33 cellular contexts compared by ENCODE assay signal in genomic region chr18:12855886-12856285, GRCh38. TPM values are rescaled to one million over a fixed set of nuclear protein-coding genes. Genes with fewer than 3 reads are reported as not detected.
A peak's percentile ranks its signal among the peaks of the same experiment; 100 is the strongest.
DNase-seq lines count a peak whose midpoint lies in the region; ATAC-seq, FAIRE-seq and TF ChIP-seq lines count a peak whose summit lies in the region.
"Had no signal": no experiment of that assay in that cellular context is flagged by ENCODE, and none has a peak within 500 bp of the region (broad histone marks: within the 10 kb centered on the region; RNA-seq: fewer than 3 reads in every experiment).

No MANE protein-coding gene starts in this region.

- TF ChIP-seq CTCF in H9 (conservative IDR thresholded peaks at IDR 0.05) = no peak
- no peak for TF ChIP-seq CTCF in bronchial epithelial cell (IDR thresholded peaks at IDR 0.05; ENCODE audit: insufficient read depth, low read length, severe bottlenecking)
- no peak for TF ChIP-seq CTCF in A673 (conservative IDR thresholded peaks at IDR 0.05; ENCODE audit: low read depth, low read length)

- H3K27me3 ChIP-seq in H9 (ENCODE audit: insufficient read depth, low read length) (no peaks in the 10 kb centered on the region), bronchial epithelial cell (ENCODE audit: control insufficient read depth, insufficient read depth, low read length) (no peaks in the 10 kb centered on the region), A673 (replicated peaks; ENCODE audit: insufficient read depth, low read depth, low read length, poor library complexity) (no peaks in the 10 kb centered on the region)
- H3K27me3 ChIP-seq: gastroesophageal sphincter, hepatocyte, Peyer's patch, suprapubic skin had no signal

- H3K18ac ChIP-seq in H9 (ENCODE audit: insufficient read length, low read depth, low read length) = no peak overlapping the region

- no peak overlapping the region for H3K4me3 Mint-ChIP-seq in activated naive CD8-positive, alpha-beta T cell treated with anti-CD3 and anti-CD28 coated beads, Interleukin-2, amount 10 ng/mL, durations not matched to agents 7 days and 5 days
- H3K4me3 Mint-ChIP-seq in activated naive CD8-positive, alpha-beta T cell treated with anti-CD3 and anti-CD28 coated beads for 36 hours = no peak overlapping the region
- H3K4me3 Mint-ChIP-seq in H9 = no peak overlapping the region
- H3K4me3 Mint-ChIP-seq: activated naive CD4-positive, alpha-beta T cell treated with anti-CD3 and anti-CD28 coated beads, Interleukin-2, amount 50 U/mL, for 24 hours had no signal

- POLR2A ChIA-PET in activated naive CD8-positive, alpha-beta T cell treated with anti-CD3 and anti-CD28 coated beads, Interleukin-2, amount 10 ng/mL, durations not matched to agents 7 days and 5 days (lab: Charles Lee) = interaction anchor here (0.7 to 2.8 kb wide), 2 partner anchors 12 to 27 kb away, joined by 3 to 20 read pairs; partner anchors contain the start of gene PTPN2
- POLR2A ChIA-PET in A673 (lab: Charles Lee; ENCODE audit: low non-redundant PET) = no interaction called here
- POLR2A ChIA-PET in HEK293T (lab: Yijun Ruan, JAX) = interaction anchor here (1.2 kb wide), 1 partner anchor 26 kb away, joined by 3 read pairs; no protein-coding TSS in a partner anchor

- CTCF ChIA-PET in A673 (lab: Charles Lee) = no interaction called here
- CTCF ChIA-PET in HEK293T (lab: Yijun Ruan, JAX) = no interaction called here

- no peaks in the 10 kb centered on the region for H3K9me3 ChIP-seq in H9 (ENCODE audit: control insufficient read depth, low read depth, low read length)
- no peaks in the 10 kb centered on the region for H3K9me3 ChIP-seq in A673 (ENCODE audit: low read depth, low read length, poor library complexity, severe bottlenecking)
- H3K9me3 ChIP-seq: gastroesophageal sphincter, lower lobe of right lung, Peyer's patch, suprapubic skin had no signal

- H3K27me3 Mint-ChIP-seq in activated naive CD8-positive, alpha-beta T cell treated with anti-CD3 and anti-CD28 coated beads, Interleukin-2, amount 10 ng/mL, durations not matched to agents 7 days and 5 days = no peaks in the 10 kb centered on the region
- no peaks in the 10 kb centered on the region for H3K27me3 Mint-ChIP-seq in activated naive CD8-positive, alpha-beta T cell treated with anti-CD3 and anti-CD28 coated beads for 36 hours
- no peaks in the 10 kb centered on the region for H3K27me3 Mint-ChIP-seq in H9 (ENCODE audit: low read depth)
- H3K27me3 Mint-ChIP-seq: activated naive CD4-positive, alpha-beta T cell treated with anti-CD3 and anti-CD28 coated beads, Interleukin-2, amount 50 U/mL, for 24 hours; naive thymus-derived CD8-positive, alpha-beta T cell; stimulated activated naive B cell treated with anti-CD40 and anti-IgM and Interleukin-4, amounts not matched to agents 10 μg/mL and 1 μg/mL and 100 μg/mL, for 72 hours had no signal

- no peak overlapping the region for H3K4ac ChIP-seq in H9 (ENCODE audit: low read depth, low read length)

- ATAC-seq in activated naive CD8-positive, alpha-beta T cell treated with anti-CD3 and anti-CD28 coated beads, Interleukin-2, amount 10 ng/mL, durations not matched to agents 7 days and 5 days (ENCODE audit: low read depth) = no peak
- ATAC-seq: gastroesophageal sphincter; HCT116; lower lobe of right lung; naive thymus-derived CD8-positive, alpha-beta T cell; stimulated activated naive B cell treated with anti-CD40 and anti-IgM and Interleukin-4, amounts not matched to agents 10 μg/mL and 1 μg/mL and 100 μg/mL, for 72 hours had no signal

- H2BK12ac ChIP-seq in H9 (ENCODE audit: insufficient read length, low read depth, low read length) = no peak overlapping the region

- no peaks in the 10 kb centered on the region; the same call in 1 of the 2 replicates for H3K4me1 ChIP-seq in H9 (ENCODE audit: insufficient read depth, low read length)
- H3K4me1 ChIP-seq in A673 (ENCODE audit: insufficient read depth, low read length, poor library complexity, severe bottlenecking) = no peaks in the 10 kb centered on the region
- H3K4me1 ChIP-seq: gastroesophageal sphincter, Peyer's patch, suprapubic skin had no signal

- H4K91ac ChIP-seq in H9 (ENCODE audit: insufficient read length, low read depth, low read length) = no peak overlapping the region

- no peak overlapping the region for H3K56ac ChIP-seq in H9 (ENCODE audit: insufficient read length, low read depth, low read length)

- H2BK15ac ChIP-seq in H9 (ENCODE audit: low read depth, low read length) = no peak overlapping the region

- H2BK20ac ChIP-seq in H9 (ENCODE audit: low read depth, low read length, poor library complexity, severe bottlenecking) = no peak overlapping the region

- no peak overlapping the region for H3K4me2 ChIP-seq in H9 (ENCODE audit: insufficient read depth, insufficient read length, low read length)
- H3K4me2 ChIP-seq: hepatocyte had no signal

- H3K9ac ChIP-seq in H9 (ENCODE audit: extremely low read depth, insufficient read length, low read length) = no peak overlapping the region

- no peak overlapping the region for H2AK5ac ChIP-seq in H9 (ENCODE audit: insufficient read length, low read length)

- peaks cover 7% of the 10 kb centered on the region for H3K79me1 ChIP-seq in H9 (ENCODE audit: insufficient read depth, low read depth, low read length, poor library complexity, severe bottlenecking)

- FAIRE-seq in bronchial epithelial cell (lab: Jason Lieb, UNC) = no peak
- peak; percentile 63 for FAIRE-seq in urothelium cell line (lab: Jason Lieb, UNC)

- BruUV-seq in A673 (replicated peaks; lab: Mats Ljungman, UMichigan) = no TSS peak

- no peak overlapping the region for H2BK120ac ChIP-seq in H9 (ENCODE audit: low read depth, low read length, poor library complexity, severe bottlenecking)

- intact Hi-C loops in A673 (cut with micrococcal nuclease; ENCODE audit: unreplicated experiment) = no loop called here

- no peaks in the 10 kb centered on the region for H3K23me2 ChIP-seq in H9 (ENCODE audit: insufficient read length, low read depth, low read length, poor library complexity, severe bottlenecking)

- no peak overlapping the region for H3K14ac ChIP-seq in H9 (ENCODE audit: insufficient read depth, low read length)

- H3K36me3 ChIP-seq in bronchial epithelial cell (ENCODE audit: control insufficient read depth, insufficient read depth, low read length) (peaks cover 7% of the 10 kb centered on the region), A673 (ENCODE audit: insufficient read depth, low read length, poor library complexity, severe bottlenecking) (no peaks in the 10 kb centered on the region)

- H3T11ph ChIP-seq in H9 (ENCODE audit: low read length) = no peak overlapping the region

- H4K5ac ChIP-seq in H9 (ENCODE audit: insufficient read length, low read depth, low read length) = no peak overlapping the region

- H3K27ac Mint-ChIP-seq in activated naive CD8-positive, alpha-beta T cell treated with anti-CD3 and anti-CD28 coated beads, Interleukin-2, amount 10 ng/mL, durations not matched to agents 7 days and 5 days = peak overlapping the region; percentile 63
- no peak overlapping the region for H3K27ac Mint-ChIP-seq in activated naive CD8-positive, alpha-beta T cell treated with anti-CD3 and anti-CD28 coated beads for 36 hours
- peak overlapping the region in 2 of 3 experiments; percentile 22 to 54; a peak in 4 of 7 replicates for H3K27ac Mint-ChIP-seq in H9
- H3K27ac Mint-ChIP-seq: activated naive CD4-positive, alpha-beta T cell treated with anti-CD3 and anti-CD28 coated beads, Interleukin-2, amount 50 U/mL, for 24 hours; activated T-helper 2 cell treated with anti-CD3 and anti-CD28 coated beads, Interferon-gamma antibody, Interleukin-2, Interleukin-4, amounts not matched to agents 10 μg/mL and 5 μg/mL and 100 μg/mL, durations not matched to agents 14 hours and 24 hours and 36 hours had no signal

- no peak for DNase-seq in activated naive CD8-positive, alpha-beta T cell treated with anti-CD3 and anti-CD28 coated beads, Interleukin-2, amount 10 ng/mL, durations not matched to agents 7 days and 5 days
- DNase-seq in activated naive CD8-positive, alpha-beta T cell treated with anti-CD3 and anti-CD28 coated beads for 36 hours = no peak
- DNase-seq in H9 (no peak), bronchial epithelial cell (ENCODE audit: low read depth) (peak; percentile 12), urothelium cell line (ENCODE audit: low spot score) (no peak), A673 (ENCODE audit: low spot score) (no peak), HEK293T (ENCODE audit: extremely low spot score) (no peak)
- DNase-seq: activated CD4-positive, alpha-beta T cell treated with anti-CD3 and anti-CD28 coated beads, Interleukin-2, amount 50 U/mL, for 1 hour; activated CD8-positive, alpha-beta memory T cell treated with anti-CD3 and anti-CD28 coated beads, Interleukin-2, amount 50 U/mL, for 4 hours; anterior cingulate cortex; COR-L47; DMS79; effector CD4-positive, alpha-beta T cell; GDM1; IMR-90; kidney glomerular epithelial cell; lower lobe of right lung; naive thymus-derived CD8-positive, alpha-beta T cell; NCI-H1092; NCI-H1694; NCI-H446; NCI-H774; Peyer's patch; SIG-M5; stimulated activated naive B cell treated with anti-CD40 and anti-IgM and Interleukin-4, amounts not matched to agents 10 μg/mL and 1 μg/mL and 100 μg/mL, for 72 hours; WERI-Rb-1 had no signal

- H3K4me3 ChIP-seq in bronchial epithelial cell (ENCODE audit: low read depth, low read length) (no peak overlapping the region), A673 (ENCODE audit: low read depth, low read length, poor library complexity, severe bottlenecking) (no peak overlapping the region)
- H3K4me3 ChIP-seq: gastroesophageal sphincter, hepatocyte, lower lobe of right lung, Peyer's patch, skin epidermis, suprapubic skin had no signal

- H3K36me3 Mint-ChIP-seq in activated naive CD8-positive, alpha-beta T cell treated with anti-CD3 and anti-CD28 coated beads, Interleukin-2, amount 10 ng/mL, durations not matched to agents 7 days and 5 days = peaks cover 48% of the 10 kb centered on the region
- H3K36me3 Mint-ChIP-seq in activated naive CD8-positive, alpha-beta T cell treated with anti-CD3 and anti-CD28 coated beads for 36 hours = peaks cover 42% of the 10 kb centered on the region
- H3K36me3 Mint-ChIP-seq in H9 (ENCODE audit: insufficient read depth in 1 of 3, low read depth in 3 of 3) = peaks cover 12 to 19% (median 14%) of the 10 kb centered on the region in 3 experiments; a peak in 6 of 7 replicates

- H3K79me2 ChIP-seq in H9 (ENCODE audit: insufficient read depth, low read length) = peaks cover under 1% of the 10 kb centered on the region; the same call in 1 of the 2 replicates

- no peak overlapping the region for H3K23ac ChIP-seq in H9 (ENCODE audit: insufficient read length, low read depth, low read length)

- H2AFZ ChIP-seq in H9 (ENCODE audit: low read length) = no peak overlapping the region
- H2AFZ ChIP-seq: hepatocyte had no signal

- peaks cover 3% of the 10 kb centered on the region for H4K20me1 ChIP-seq in H9 (ENCODE audit: control insufficient read depth, insufficient read depth, insufficient read length)

- H3K9me3 Mint-ChIP-seq in activated naive CD8-positive, alpha-beta T cell treated with anti-CD3 and anti-CD28 coated beads, Interleukin-2, amount 10 ng/mL, durations not matched to agents 7 days and 5 days = no peaks in the 10 kb centered on the region
- H3K9me3 Mint-ChIP-seq in activated naive CD8-positive, alpha-beta T cell treated with anti-CD3 and anti-CD28 coated beads for 36 hours = no peaks in the 10 kb centered on the region
- no peaks in the 10 kb centered on the region for H3K9me3 Mint-ChIP-seq in H9
- H3K9me3 Mint-ChIP-seq: activated naive CD4-positive, alpha-beta T cell treated with anti-CD3 and anti-CD28 coated beads, Interleukin-2, amount 50 U/mL, for 24 hours; activated T-helper 2 cell treated with anti-CD3 and anti-CD28 coated beads, Interferon-gamma antibody, Interleukin-2, Interleukin-4, amounts not matched to agents 10 μg/mL and 5 μg/mL and 100 μg/mL, durations not matched to agents 14 hours and 24 hours and 36 hours; naive thymus-derived CD8-positive, alpha-beta T cell; stimulated activated naive B cell treated with anti-CD40 and anti-IgM and Interleukin-4, amounts not matched to agents 10 μg/mL and 1 μg/mL and 100 μg/mL, for 72 hours had no signal

- no CpG with 5 or more reads among the region's 5 CpGs for whole genome bisulfite sequencing in H9 (ENCODE audit: extremely low coverage, insufficient read length, low lambda C conversion rate)

- no peak overlapping the region for H2BK5ac ChIP-seq in H9 (ENCODE audit: insufficient read length, low read length)

- H3K4me1 Mint-ChIP-seq in activated naive CD8-positive, alpha-beta T cell treated with anti-CD3 and anti-CD28 coated beads, Interleukin-2, amount 10 ng/mL, durations not matched to agents 7 days and 5 days = peaks cover 40% of the 10 kb centered on the region
- peaks cover 39% of the 10 kb centered on the region for H3K4me1 Mint-ChIP-seq in activated naive CD8-positive, alpha-beta T cell treated with anti-CD3 and anti-CD28 coated beads for 36 hours
- H3K4me1 Mint-ChIP-seq in H9 = peaks cover 10 to 11% of the 10 kb centered on the region in 2 experiments

- no peak overlapping the region for H3K27ac ChIP-seq in H9 (ENCODE audit: insufficient read length, low read depth, low read length)
- H3K27ac ChIP-seq in A673 (ENCODE audit: low read depth, low read length, poor library complexity, severe bottlenecking) = no peak overlapping the region
- H3K27ac ChIP-seq: gastroesophageal sphincter, hepatocyte, lower lobe of right lung, Peyer's patch, skin epidermis, suprapubic skin, WERI-Rb-1 had no signal

- no peak overlapping the region for H4K8ac ChIP-seq in H9 (replicated peaks; ENCODE audit: insufficient read length, low read depth, low read length)

RNA-seq across cellular contexts. Expression of gene PTPN2, which starts 28.2 kb away (rescaled TPM):
- 10 to 100 TPM; 64.9 to 68.1 TPM for total RNA-seq in activated naive CD8-positive, alpha-beta T cell treated with anti-CD3 and anti-CD28 coated beads, Interleukin-2, amount 10 ng/mL, durations not matched to agents 7 days and 5 days
- 10 to 100 TPM; 50.9 to 57.2 TPM for total RNA-seq in activated naive CD8-positive, alpha-beta T cell treated with anti-CD3 and anti-CD28 coated beads for 36 hours
- total RNA-seq in H9 (2021) = 46.1 and 48.7 TPM in 2 replicates
- total RNA-seq in bronchial epithelial cell = 47.9 and 50.1 TPM in 2 replicates
- total RNA-seq in A673 (2021) = 35.8 and 44.7 TPM in 2 replicates
